Comparison of ENCODE assay signal across 12 cellular contexts in genomic region chr10:104259456-104259855, GRCh38. TPM values are rescaled to one million over a fixed set of nuclear protein-coding genes. Genes with fewer than 3 reads are reported as not detected.
DNase-seq lines count a peak whose midpoint lies in the region; ATAC-seq lines count a peak whose summit lies in the region.
"Had no signal": no experiment of that assay in that cellular context is flagged by ENCODE, and none has a peak within 500 bp of the region (broad histone marks: within the 10 kb centered on the region; RNA-seq: fewer than 3 reads in every experiment).

No MANE protein-coding gene starts in this region.

- no peak for DNase-seq in activated CD8-positive, alpha-beta memory T cell treated with anti-CD3 and anti-CD28 coated beads, Interleukin-2, amount 10 ng/mL, durations not matched to agents 7 days and 5 days
- DNase-seq in activated CD8-positive, alpha-beta memory T cell treated with anti-CD3 and anti-CD28 coated beads, Interleukin-2, amount 50 U/mL, for 48 hours = no peak
- no peak for DNase-seq in activated naive CD8-positive, alpha-beta T cell treated with anti-CD3 and anti-CD28 coated beads for 36 hours
- no peak for DNase-seq in right cardiac atrium
- DNase-seq in stimulated activated effector memory CD8-positive, alpha-beta T cell treated with anti-CD3 and anti-CD28 coated beads, Interleukin-12 subunit alpha, Interleukin-12 subunit beta, amount 100 ng/mL, for 72 hours (ENCODE audit: low spot score in 2 of 2) = no peak
- DNase-seq in UCSD-AML1 (lab: John Stamatoyannopoulos, UW; ENCODE audit: unreplicated experiment) = no peak
- no peak for DNase-seq in activated CD4-positive, alpha-beta T cell treated with anti-CD3 and anti-CD28 coated beads, Interleukin-2, amount 50 U/mL, for 1 hour
- DNase-seq: MV-4-11; SHP77 treated with DMSO at 0.1 percent for 48 hours; stimulated activated naive CD4-positive, alpha-beta T cell had no signal

- H3K27me3 ChIP-seq in right cardiac atrium (ENCODE audit: control insufficient read depth, insufficient read depth) = no peaks in the 10 kb centered on the region

- no peaks in the 10 kb centered on the region for H3K27me3 Mint-ChIP-seq in activated CD8-positive, alpha-beta memory T cell treated with anti-CD3 and anti-CD28 coated beads, Interleukin-2, amount 10 ng/mL, durations not matched to agents 7 days and 5 days
- no peaks in the 10 kb centered on the region for H3K27me3 Mint-ChIP-seq in activated naive CD8-positive, alpha-beta T cell treated with anti-CD3 and anti-CD28 coated beads for 36 hours

- peaks cover 69% of the 10 kb centered on the region for H3K36me3 Mint-ChIP-seq in activated CD8-positive, alpha-beta memory T cell treated with anti-CD3 and anti-CD28 coated beads, Interleukin-2, amount 10 ng/mL, durations not matched to agents 7 days and 5 days
- peaks cover 63% of the 10 kb centered on the region for H3K36me3 Mint-ChIP-seq in activated naive CD8-positive, alpha-beta T cell treated with anti-CD3 and anti-CD28 coated beads for 36 hours
- peaks cover 88% of the 10 kb centered on the region for H3K36me3 Mint-ChIP-seq in stimulated activated effector memory CD8-positive, alpha-beta T cell treated with anti-CD3 and anti-CD28 coated beads, Interleukin-12 subunit alpha, Interleukin-12 subunit beta, amount 100 ng/mL, for 72 hours

- peak overlapping the region; percentile 83 for H3K27ac Mint-ChIP-seq in activated CD8-positive, alpha-beta memory T cell treated with anti-CD3 and anti-CD28 coated beads, Interleukin-2, amount 10 ng/mL, durations not matched to agents 7 days and 5 days
- peak overlapping the region; percentile 14 for H3K27ac Mint-ChIP-seq in activated naive CD8-positive, alpha-beta T cell treated with anti-CD3 and anti-CD28 coated beads for 36 hours
- H3K27ac Mint-ChIP-seq in stimulated activated effector memory CD8-positive, alpha-beta T cell treated with anti-CD3 and anti-CD28 coated beads, Interleukin-12 subunit alpha, Interleukin-12 subunit beta, amount 100 ng/mL, for 72 hours = peak overlapping the region; percentile 76
- H3K27ac Mint-ChIP-seq: neural progenitor cell had no signal

- peaks cover 68% of the 10 kb centered on the region for H3K4me1 Mint-ChIP-seq in activated CD8-positive, alpha-beta memory T cell treated with anti-CD3 and anti-CD28 coated beads, Interleukin-2, amount 10 ng/mL, durations not matched to agents 7 days and 5 days
- peaks cover 69% of the 10 kb centered on the region for H3K4me1 Mint-ChIP-seq in activated naive CD8-positive, alpha-beta T cell treated with anti-CD3 and anti-CD28 coated beads for 36 hours
- peaks cover 61% of the 10 kb centered on the region for H3K4me1 Mint-ChIP-seq in stimulated activated effector memory CD8-positive, alpha-beta T cell treated with anti-CD3 and anti-CD28 coated beads, Interleukin-12 subunit alpha, Interleukin-12 subunit beta, amount 100 ng/mL, for 72 hours

- intact Hi-C loops in right cardiac atrium (cut with DNase I) = no loop called here

- H3K27ac ChIP-seq in right cardiac atrium (ENCODE audit: low read length) = peak overlapping the region; percentile 44
- H3K27ac ChIP-seq: neural progenitor cell had no signal

- H3K4me3 ChIP-seq in right cardiac atrium (ENCODE audit: low read length) = no peak overlapping the region
- H3K4me3 ChIP-seq: neural progenitor cell had no signal

- ATAC-seq in activated CD8-positive, alpha-beta memory T cell treated with anti-CD3 and anti-CD28 coated beads, Interleukin-2, amount 10 ng/mL, durations not matched to agents 7 days and 5 days = no peak
- no peak for ATAC-seq in right cardiac atrium
- no peak for ATAC-seq in stimulated activated effector memory CD8-positive, alpha-beta T cell treated with anti-CD3 and anti-CD28 coated beads, Interleukin-12 subunit alpha, Interleukin-12 subunit beta, amount 100 ng/mL, for 72 hours
- ATAC-seq in GM19397 (IDR thresholded peaks at IDR 0.05; ENCODE audit: unreplicated experiment) = no peak

- CTCF ChIA-PET in activated CD8-positive, alpha-beta memory T cell treated with anti-CD3 and anti-CD28 coated beads, Interleukin-2, amount 10 ng/mL, durations not matched to agents 7 days and 5 days (lab: Charles Lee) = interaction anchor here (1.2 to 2.5 kb wide), 2 partner anchors 15 to 91 kb away, joined by 3 to 9 read pairs; no protein-coding TSS in a partner anchor

- H3K4me3 Mint-ChIP-seq in activated CD8-positive, alpha-beta memory T cell treated with anti-CD3 and anti-CD28 coated beads, Interleukin-2, amount 10 ng/mL, durations not matched to agents 7 days and 5 days = no peak overlapping the region
- no peak overlapping the region for H3K4me3 Mint-ChIP-seq in activated naive CD8-positive, alpha-beta T cell treated with anti-CD3 and anti-CD28 coated beads for 36 hours
- H3K4me3 Mint-ChIP-seq in stimulated activated effector memory CD8-positive, alpha-beta T cell treated with anti-CD3 and anti-CD28 coated beads, Interleukin-12 subunit alpha, Interleukin-12 subunit beta, amount 100 ng/mL, for 72 hours = no peak overlapping the region
- H3K4me3 Mint-ChIP-seq: neural progenitor cell had no signal

- H3K9me3 Mint-ChIP-seq in activated CD8-positive, alpha-beta memory T cell treated with anti-CD3 and anti-CD28 coated beads, Interleukin-2, amount 10 ng/mL, durations not matched to agents 7 days and 5 days (ENCODE audit: low read depth) = no peaks in the 10 kb centered on the region
- H3K9me3 Mint-ChIP-seq in activated naive CD8-positive, alpha-beta T cell treated with anti-CD3 and anti-CD28 coated beads for 36 hours = no peaks in the 10 kb centered on the region
- H3K9me3 Mint-ChIP-seq in stimulated activated effector memory CD8-positive, alpha-beta T cell treated with anti-CD3 and anti-CD28 coated beads, Interleukin-12 subunit alpha, Interleukin-12 subunit beta, amount 100 ng/mL, for 72 hours = no peaks in the 10 kb centered on the region
- H3K9me3 Mint-ChIP-seq: neural progenitor cell had no signal

- 76% methylated on average over 3 of the region's 3 CpGs for WGBS in right cardiac atrium

- peaks cover 4% of the 10 kb centered on the region for H3K4me1 ChIP-seq in right cardiac atrium (ENCODE audit: control insufficient read depth, insufficient read depth, low read length)

- H3K9me3 ChIP-seq in right cardiac atrium (ENCODE audit: control insufficient read depth, low read length) = no peaks in the 10 kb centered on the region

RNA-seq across cellular contexts. Expression of gene GSTO1, which starts 4.8 kb away (rescaled TPM):
- 100 to 1,000 TPM; 128 to 161 TPM for total RNA-seq in activated CD8-positive, alpha-beta memory T cell treated with anti-CD3 and anti-CD28 coated beads, Interleukin-2, amount 10 ng/mL, durations not matched to agents 7 days and 5 days
- 100 to 1,000 TPM; 148 to 153 TPM for total RNA-seq in activated naive CD8-positive, alpha-beta T cell treated with anti-CD3 and anti-CD28 coated beads for 36 hours
- total RNA-seq in right cardiac atrium = 100 to 1,000 TPM; 164 to 220 (median 198) TPM
- polyA plus RNA-seq in right cardiac atrium = 351 TPM

RNA-seq across cellular contexts. Expression of gene GSTO2, which starts 9.5 kb away (rescaled TPM):
- 1 to 10 TPM in 1 of 2 experiments, under 1 TPM in 1; 0.96 to 1.3 TPM for total RNA-seq in activated CD8-positive, alpha-beta memory T cell treated with anti-CD3 and anti-CD28 coated beads, Interleukin-2, amount 10 ng/mL, durations not matched to agents 7 days and 5 days
- 1 to 10 TPM; 1.5 to 2.5 TPM for total RNA-seq in activated naive CD8-positive, alpha-beta T cell treated with anti-CD3 and anti-CD28 coated beads for 36 hours
- total RNA-seq in right cardiac atrium = 1 to 10 TPM in 1 of 4 donors, under 1 TPM in 3; 0.37 to 1.1 (median 0.72) TPM
- polyA plus RNA-seq in right cardiac atrium = 0.43 TPM

RNA-seq across cellular contexts. Expression of gene CFAP43, which starts 27.3 kb away (rescaled TPM):
- not detected for total RNA-seq in activated CD8-positive, alpha-beta memory T cell treated with anti-CD3 and anti-CD28 coated beads, Interleukin-2, amount 10 ng/mL, durations not matched to agents 7 days and 5 days
- not detected for total RNA-seq in activated naive CD8-positive, alpha-beta T cell treated with anti-CD3 and anti-CD28 coated beads for 36 hours
- under 1 TPM; 0.09 to 0.35 (median 0.22) TPM for total RNA-seq in right cardiac atrium
- 0.18 TPM for polyA plus RNA-seq in right cardiac atrium

Comparison
In these comparisons a context has a peak if more than half of its experiments do, and no peak if none do; other contexts are left out.
1. H3K27ac Mint-ChIP-seq: peak in every context shown above with its lines; median percentile 83 in activated CD8-positive, alpha-beta memory T cell treated with anti-CD3 and anti-CD28 coated beads, Interleukin-2, amount 10 ng/mL, durations not matched to agents 7 days and 5 days; 76 in stimulated activated effector memory CD8-positive, alpha-beta T cell treated with anti-CD3 and anti-CD28 coated beads, Interleukin-12 subunit alpha, Interleukin-12 subunit beta, amount 100 ng/mL, for 72 hours; 14 in activated naive CD8-positive, alpha-beta T cell treated with anti-CD3 and anti-CD28 coated beads for 36 hours.